Comparison of ENCODE assay signal across 8 cellular contexts in genomic region chr3:66483006-66483928, GRCh38. TPM values are rescaled to one million over a fixed set of nuclear protein-coding genes. Genes with fewer than 3 reads are reported as not detected.
A peak's percentile ranks its signal among the peaks of the same experiment; 100 is the strongest.
DNase-seq lines count a peak whose midpoint lies in the region; ATAC-seq, FAIRE-seq and TF ChIP-seq lines count a peak whose summit lies in the region.

No MANE protein-coding gene starts in this region.

- FAIRE-seq in pancreas (lab: Jason Lieb, UNC) = no peak

- DNase-seq in A172 (ENCODE audit: low spot score) (peak; percentile 34), SHP77 treated with DMSO at 0.1 percent for 48 hours (lab: John Stamatoyannopoulos, UW) (peak; percentile 34), fibroblast of the aortic adventitia (ENCODE audit: low read depth) (peak; percentile 82), pancreas (peak; percentile 61 to 79 (median 72)), HPDE6-E6E7 (ENCODE audit: extremely low spot score) (no peak), NCI-H510A treated with DMSO at 0.1 percent for 48 hours (lab: John Stamatoyannopoulos, UW) (no peak)

- peaks cover 72 to 89% (median 77%) of the 10 kb centered on the region in 3 donors for H3K4me1 ChIP-seq in pancreas

- no peaks in the 10 kb centered on the region for H3K9me3 ChIP-seq in pancreas

- no peak for TF ChIP-seq CTCF in fibroblast of the aortic adventitia (IDR thresholded peaks at IDR 0.05; ENCODE audit: insufficient read depth, low read length)
- no peak for TF ChIP-seq CTCF in pancreas (IDR thresholded peaks at IDR 0.05)

- peak overlapping the region; percentile 51 to 86 (median 72) for H3K27ac ChIP-seq in pancreas

- WGBS in pancreas, 2 donors = 20 to 23% methylated on average over 17 of the region's 17 CpGs

- no peaks in the 10 kb centered on the region for H3K27me3 ChIP-seq in pancreas

- no peaks in the 10 kb centered on the region for H3K36me3 ChIP-seq in pancreas

- ATAC-seq in GM19023 (IDR thresholded peaks at IDR 0.05; ENCODE audit: unreplicated experiment) = peak; percentile 42
- ATAC-seq in pancreas = peak; percentile 44 to 62 (median 55)
- ATAC-seq in HG03442 (IDR thresholded peaks at IDR 0.05; ENCODE audit: unreplicated experiment) = no peak

- intact Hi-C loops in pancreas (cut with DNase I) = no loop called here

- no peak overlapping the region for H3K4me3 ChIP-seq in fibroblast of the aortic adventitia (ENCODE audit: low read depth, low read length)
- peak overlapping the region in 2 of 4 donors; percentile 5 to 6 for H3K4me3 ChIP-seq in pancreas

RNA-seq across cellular contexts. Expression of gene LRIG1, which starts 17.6 kb away (rescaled TPM):
- total RNA-seq in A172 (2014; rRNA removed; shearing (Covaris generic)) = 26.7 and 32.0 TPM in 2 replicates
- total RNA-seq in fibroblast of the aortic adventitia (ENCODE audit: low replicate concordance) (3.9 and 26.4 TPM in 2 replicates), pancreas (100 to 1,000 TPM in 1 of 6 donors, 10 to 100 TPM in 5; 57.8 to 104 (median 80.5) TPM)
- 10 to 100 TPM; 32.7 to 35.8 TPM for polyA plus RNA-seq in pancreas

Comparison
In these comparisons a context has a peak if more than half of its experiments do, and no peak if none do; other contexts are left out.
1. DNase-seq: peak in A172 (single experiment), SHP77 treated with DMSO at 0.1 percent for 48 hours (single experiment), fibroblast of the aortic adventitia (single experiment) and pancreas (6 of 6); none in HPDE6-E6E7 (single experiment) and NCI-H510A treated with DMSO at 0.1 percent for 48 hours (single experiment).